In genomic region chr9:89720721-89721660, GRCh38 we compare ENCODE assay signal across 12 cellular contexts.
DNase-seq lines count a peak whose midpoint lies in the region; ATAC-seq and TF ChIP-seq lines count a peak whose summit lies in the region.
"Had no signal": no experiment of that assay in that cellular context is flagged by ENCODE, and none has a peak within 500 bp of the region (broad histone marks: within the 10 kb centered on the region; RNA-seq: fewer than 3 reads in every experiment).

No MANE protein-coding gene starts in this region.

- DNase-seq in Caco-2 (peak; percentile 40 to 53), nephron progenitor cell (peak; percentile 37), NCI-H1105 treated with DMSO at 0.1 percent for 48 hours (lab: John Stamatoyannopoulos, UW) (no peak), aorta (no peak)
- DNase-seq: activated CD4-positive, alpha-beta T cell treated with anti-CD3 and anti-CD28 coated beads for 4 hours; NCI-H446 treated with DMSO at 0.1 percent for 48 hours; testis had no signal

- H3K4me3 ChIP-seq in Caco-2 (ENCODE audit: low read depth, low read length): no peak overlapping the region
- no peak overlapping the region for H3K4me3 ChIP-seq in HEK293 (ENCODE audit: low read depth, low read length)
- H3K4me3 ChIP-seq in aorta (ENCODE audit: low read length in 2 of 2): no peak overlapping the region
- H3K4me3 ChIP-seq: testis had no signal

- H3K9me3 ChIP-seq in Caco-2: no peaks in the 10 kb centered on the region
- H3K9me3 ChIP-seq in HEK293 (ENCODE audit: control insufficient read depth, insufficient read depth, low read depth, low read length): no peaks in the 10 kb centered on the region
- peaks cover 7% of the 10 kb centered on the region for H3K9me3 ChIP-seq in aorta (ENCODE audit: control insufficient read depth, low read length)
- H3K9me3 ChIP-seq: testis had no signal

- WGBS in aorta, 2 donors: 79 to 82% methylated on average over 8 of the region's 8 CpGs

- ATAC-seq in HG03025 (IDR thresholded peaks at IDR 0.05; ENCODE audit: low FRiP score, unreplicated experiment) (no peak), aorta (ENCODE audit: low FRiP score) (no peak)

- H3K4me1 Mint-ChIP-seq in Caco-2 (ENCODE audit: low read depth, unreplicated experiment) (no peaks in the 10 kb centered on the region), nephron progenitor cell (peaks cover 33% of the 10 kb centered on the region)

- POLR2A ChIA-PET in Caco-2 (lab: Charles Lee) (no interaction called here), HEK293 (lab: Yijun Ruan, JAX) (interaction anchor here (0.7 kb wide), 1 partner anchor 150 kb away, joined by 3 read pairs; no protein-coding TSS in a partner anchor)

- TF ChIP-seq CTCF in Caco-2 (IDR thresholded peaks at IDR 0.05; ENCODE audit: insufficient read depth in 1 of 2, low read depth in 1 of 2, low read length in 1 of 2, severe bottlenecking in 1 of 2, unreplicated experiment in 1 of 2) (no peak), HEK293 (tag by site-specific recombination; IDR thresholded peaks at IDR 0.05) (no peak), VCaP (conservative IDR thresholded peaks at IDR 0.05) (no peak), nephron progenitor cell (IDR thresholded peaks at IDR 0.05) (no peak)

- H3K27ac ChIP-seq in HEK293 (ENCODE audit: extremely low read depth, low read depth, low read length) (no peak overlapping the region), VCaP (peak overlapping the region; percentile 14; the same call in 1 of the 2 replicates), aorta (ENCODE audit: low read depth in 1 of 2, low read length in 2 of 2) (no peak overlapping the region)
- H3K27ac ChIP-seq: C4-2B, testis had no signal

- no peaks in the 10 kb centered on the region for H3K27me3 Mint-ChIP-seq in Caco-2 (ENCODE audit: insufficient read depth, unreplicated experiment)
- H3K27me3 Mint-ChIP-seq in nephron progenitor cell (ENCODE audit: low read depth, poor library complexity): peaks cover 12% of the 10 kb centered on the region

- H3K4me1 ChIP-seq in Caco-2 (no peaks in the 10 kb centered on the region; the same call in 1 of the 2 replicates), HEK293 (ENCODE audit: control insufficient read depth, insufficient read depth, low read length) (no peaks in the 10 kb centered on the region), aorta (ENCODE audit: control insufficient read depth in 1 of 2, insufficient read depth in 2 of 2, low read length in 2 of 2) (no peaks in the 10 kb centered on the region)
- H3K4me1 ChIP-seq: testis had no signal

- H3K36me3 Mint-ChIP-seq in Caco-2 (ENCODE audit: insufficient read depth, unreplicated experiment) (no peaks in the 10 kb centered on the region), nephron progenitor cell (ENCODE audit: low read depth) (no peaks in the 10 kb centered on the region)

- H3K27ac Mint-ChIP-seq in Caco-2 (ENCODE audit: unreplicated experiment) (no peak overlapping the region), nephron progenitor cell (no peak overlapping the region)
- H3K27ac Mint-ChIP-seq: T-helper 1 cell treated with Interleukin-12 subunit alpha and Interleukin-12 subunit beta and Interleukin-4 antibody, amounts not matched to agents 30 μg/mL and 1 μg/mL, for 36 hours had no signal

- H3K27me3 ChIP-seq in Caco-2 (replicated peaks; ENCODE audit: control insufficient read depth, insufficient read depth, low read length) (no peaks in the 10 kb centered on the region), aorta (ENCODE audit: control insufficient read depth in 1 of 2, insufficient read depth in 2 of 2, low read length in 1 of 2) (no peaks in the 10 kb centered on the region)
- H3K27me3 ChIP-seq: testis had no signal

- intact Hi-C loops in Caco-2 (cut with micrococcal nuclease; ENCODE audit: unreplicated experiment) (loop anchor here (1.0 kb wide), 1 partner anchor 73 kb away; no protein-coding TSS in a partner anchor), aorta (cut with DNase I) (no loop called here)

- H3K4me3 Mint-ChIP-seq in Caco-2 (ENCODE audit: unreplicated experiment) (no peak overlapping the region), nephron progenitor cell (peak overlapping the region; percentile 29)
- H3K4me3 Mint-ChIP-seq: T-helper 1 cell treated with Interleukin-12 subunit alpha and Interleukin-12 subunit beta and Interleukin-4 antibody, amounts not matched to agents 30 μg/mL and 1 μg/mL, for 36 hours had no signal

- H3K36me3 ChIP-seq in Caco-2 (ENCODE audit: control insufficient read depth, insufficient read depth, low read length) (no peaks in the 10 kb centered on the region), HEK293 (ENCODE audit: control insufficient read depth in 2 of 2, insufficient read depth in 1 of 2, low read length in 2 of 2) (no peaks in the 10 kb centered on the region), aorta (ENCODE audit: control insufficient read depth in 1 of 2, insufficient read depth in 2 of 2, low read length in 1 of 2) (no peaks in the 10 kb centered on the region)

- CTCF ChIA-PET in Caco-2 (lab: Charles Lee) (no interaction called here), HEK293 (lab: Yijun Ruan, JAX) (interaction anchor here (0.7 to 1.1 kb wide), 3 partner anchors 14 to 1089 kb away, joined by 3 to 4 read pairs (median 3); no protein-coding TSS in a partner anchor)

- BruUV-seq in Caco-2 (replicated peaks; lab: Mats Ljungman, UMichigan): no TSS peak

- H3K9me3 Mint-ChIP-seq in Caco-2 (ENCODE audit: unreplicated experiment) (no peaks in the 10 kb centered on the region), nephron progenitor cell (no peaks in the 10 kb centered on the region)

TF ChIP-seq in HEK293, 187 proteins besides CTCF, POLR2A, EP300 and RAD21:
- TF ChIP-seq ZNF792 (tag by site-specific recombination; IDR thresholded peaks at IDR 0.05) (no peak), GFI1B (tag by site-specific recombination; IDR thresholded peaks at IDR 0.05) (no peak), FEZF1 (tag by site-specific recombination; IDR thresholded peaks at IDR 0.05) (peak; percentile 7; the same call in 1 of the 2 replicates), PRDM4 (tag by site-specific recombination; IDR thresholded peaks at IDR 0.05) (0 out of 2 replicates have a peak, but pooled peaks have one; percentile 26), SCRT2 (tag by site-specific recombination; IDR thresholded peaks at IDR 0.05) (peak; percentile 75)
TF ChIP-seq in HEK293: peak in this region for 3.

Comparison
In these comparisons a context has a peak if more than half of its experiments do, and no peak if none do; other contexts are left out.
1. DNase-seq: peak in Caco-2 (2 of 2) and nephron progenitor cell (single experiment); none in NCI-H1105 treated with DMSO at 0.1 percent for 48 hours (single experiment) and aorta (0 of 2).